Comparison of ENCODE assay signal across 15 cellular contexts in genomic region chr15:92164327-92165000, GRCh38.
DNase-seq lines count a peak whose midpoint lies in the region; ATAC-seq and TF ChIP-seq lines count a peak whose summit lies in the region.
"Had no signal": no experiment of that assay in that cellular context is flagged by ENCODE, and none has a peak within 500 bp of the region (broad histone marks: within the 10 kb centered on the region; RNA-seq: fewer than 3 reads in every experiment).

No MANE protein-coding gene starts in this region.

- DNase-seq in GM04503 (ENCODE audit: low read depth) (peak; percentile 19), WTC11 (ENCODE audit: low spot score) (no peak), tibial nerve (ENCODE audit: low spot score in 2 of 2) (no peak)
- no peak for DNase-seq in stimulated activated naive CD4-positive, alpha-beta T cell treated with Interleukin-2 at 50 U/mL for 16 hours (lab: John Stamatoyannopoulos, UW)
- DNase-seq in activated CD8-positive, alpha-beta T cell treated with anti-CD3 and anti-CD28 coated beads for 36 hours = no peak
- DNase-seq: amniotic stem cell; COR-L47; naive thymus-derived CD8-positive, alpha-beta T cell; NCI-H2171 treated with DMSO at 0.1 percent for 48 hours; Peyer's patch; T-helper 9 cell had no signal

- no peak for TF ChIP-seq POLR2A in tibial nerve (IDR thresholded peaks at IDR 0.05)

- H3K27me3 ChIP-seq in iPS-18a (ENCODE audit: control insufficient read depth, insufficient read depth, low read length) (no peaks in the 10 kb centered on the region), parathyroid adenoma (ENCODE audit: control insufficient read depth, insufficient read depth, low read length) (no peaks in the 10 kb centered on the region), tibial nerve (no peaks in the 10 kb centered on the region)
- H3K27me3 ChIP-seq: Peyer's patch had no signal

- H3K9ac ChIP-seq in iPS-18a (ENCODE audit: low read length) (peak overlapping the region; percentile 64), parathyroid adenoma (no peak overlapping the region)

- no peaks in the 10 kb centered on the region for H3K9me3 Mint-ChIP-seq in WTC11
- H3K9me3 Mint-ChIP-seq in activated CD8-positive, alpha-beta T cell treated with anti-CD3 and anti-CD28 coated beads for 36 hours = no peaks in the 10 kb centered on the region
- H3K9me3 Mint-ChIP-seq: naive thymus-derived CD8-positive, alpha-beta T cell; stimulated activated naive CD8-positive, alpha-beta T cell treated with anti-CD3 and anti-CD28 coated beads, Interleukin-15, Interleukin-2, amounts not matched to agents 100 ng/mL and 50 ng/mL, for 24 hours had no signal

- H3K36me3 ChIP-seq in iPS-18a (ENCODE audit: control insufficient read depth, low read depth, low read length) = no peaks in the 10 kb centered on the region
- no peaks in the 10 kb centered on the region for H3K36me3 ChIP-seq in parathyroid adenoma (ENCODE audit: control insufficient read depth, insufficient read depth, low read length)
- peaks cover 0 to 29% (median 0%) of the 10 kb centered on the region in 3 donors for H3K36me3 ChIP-seq in tibial nerve
- H3K36me3 ChIP-seq: Peyer's patch had no signal

- ATAC-seq in WTC11 = peak; percentile 49
- ATAC-seq in GM18909 (IDR thresholded peaks at IDR 0.05; ENCODE audit: poor library complexity, unreplicated experiment) = no peak
- ATAC-seq in activated CD8-positive, alpha-beta T cell treated with anti-CD3 and anti-CD28 coated beads for 36 hours = no peak
- ATAC-seq: naive thymus-derived CD8-positive, alpha-beta T cell had no signal

- peaks cover 67% of the 10 kb centered on the region for H3K4me1 Mint-ChIP-seq in WTC11
- peaks cover 12% of the 10 kb centered on the region for H3K4me1 Mint-ChIP-seq in activated CD8-positive, alpha-beta T cell treated with anti-CD3 and anti-CD28 coated beads for 36 hours (ENCODE audit: low read depth)

- H3K9me3 ChIP-seq in iPS-18a (ENCODE audit: control insufficient read depth, low read depth, low read length) (no peaks in the 10 kb centered on the region), parathyroid adenoma (ENCODE audit: control insufficient read depth, low read length) (no peaks in the 10 kb centered on the region), tibial nerve (no peaks in the 10 kb centered on the region)
- H3K9me3 ChIP-seq: Peyer's patch had no signal

- H3K27me3 Mint-ChIP-seq in WTC11 (ENCODE audit: low read depth) = no peaks in the 10 kb centered on the region
- H3K27me3 Mint-ChIP-seq in activated CD8-positive, alpha-beta T cell treated with anti-CD3 and anti-CD28 coated beads for 36 hours = no peaks in the 10 kb centered on the region
- H3K27me3 Mint-ChIP-seq: naive thymus-derived CD8-positive, alpha-beta T cell; stimulated activated naive CD8-positive, alpha-beta T cell treated with anti-CD3 and anti-CD28 coated beads, Interleukin-15, Interleukin-2, amounts not matched to agents 100 ng/mL and 50 ng/mL, for 24 hours had no signal

- H3K79me2 ChIP-seq in parathyroid adenoma = no peaks in the 10 kb centered on the region

- H3K27ac Mint-ChIP-seq in WTC11 = peak overlapping the region; percentile 96
- H3K27ac Mint-ChIP-seq in activated CD8-positive, alpha-beta T cell treated with anti-CD3 and anti-CD28 coated beads for 36 hours = no peak overlapping the region
- H3K27ac Mint-ChIP-seq: naive thymus-derived CD8-positive, alpha-beta T cell; stimulated activated naive CD8-positive, alpha-beta T cell treated with anti-CD3 and anti-CD28 coated beads, Interleukin-15, Interleukin-2, amounts not matched to agents 100 ng/mL and 50 ng/mL, for 24 hours had no signal

- H3K36me3 Mint-ChIP-seq in WTC11 = no peaks in the 10 kb centered on the region
- H3K36me3 Mint-ChIP-seq in activated CD8-positive, alpha-beta T cell treated with anti-CD3 and anti-CD28 coated beads for 36 hours (ENCODE audit: low read depth) = no peaks in the 10 kb centered on the region

- POLR2A ChIA-PET in WTC11 (lab: Charles Lee) = no interaction called here
- POLR2A ChIA-PET in activated CD8-positive, alpha-beta T cell treated with anti-CD3 and anti-CD28 coated beads for 36 hours (lab: Charles Lee) = no interaction called here

- H3K4me2 ChIP-seq in parathyroid adenoma (ENCODE audit: low read length) = no peak overlapping the region

- CTCF ChIA-PET in WTC11 (lab: Charles Lee) = interaction anchor here (0.5 to 2.4 kb wide), 6 partner anchors 46 to 228 kb away, joined by 3 to 20 read pairs (median 3); no protein-coding TSS in a partner anchor
- CTCF ChIA-PET in activated CD8-positive, alpha-beta T cell treated with anti-CD3 and anti-CD28 coated beads for 36 hours (lab: Charles Lee) = no interaction called here

- H3K27ac ChIP-seq in iPS-18a (ENCODE audit: low read length) (peak overlapping the region; percentile 79), parathyroid adenoma (peak overlapping the region; percentile 97), tibial nerve (no peak overlapping the region)

- H2AFZ ChIP-seq in parathyroid adenoma = no peak overlapping the region

- H3K4me1 ChIP-seq in iPS-18a (ENCODE audit: control insufficient read depth, low read depth, low read length) (peaks cover 53% of the 10 kb centered on the region), parathyroid adenoma (peaks cover 26% of the 10 kb centered on the region), tibial nerve (no peaks in the 10 kb centered on the region)

- intact Hi-C loops in activated CD8-positive, alpha-beta T cell treated with anti-CD3 and anti-CD28 coated beads for 36 hours (cut with micrococcal nuclease) = no loop called here

- TF ChIP-seq CTCF in WTC11 (IDR thresholded peaks at IDR 0.05) (no peak), parathyroid adenoma (IDR thresholded peaks at IDR 0.05) (no peak), tibial nerve (IDR thresholded peaks at IDR 0.05) (no peak)
- no peak for TF ChIP-seq CTCF in activated CD8-positive, alpha-beta T cell treated with anti-CD3 and anti-CD28 coated beads for 36 hours (IDR thresholded peaks at IDR 0.05)

- TF ChIP-seq EP300 in tibial nerve (IDR thresholded peaks at IDR 0.05) = no peak

- H3K4me3 Mint-ChIP-seq in WTC11 = peak overlapping the region; percentile 12; the same call in 1 of the 2 replicates
- no peak overlapping the region for H3K4me3 Mint-ChIP-seq in activated CD8-positive, alpha-beta T cell treated with anti-CD3 and anti-CD28 coated beads for 36 hours
- H3K4me3 Mint-ChIP-seq: naive thymus-derived CD8-positive, alpha-beta T cell; stimulated activated naive CD8-positive, alpha-beta T cell treated with anti-CD3 and anti-CD28 coated beads, Interleukin-15, Interleukin-2, amounts not matched to agents 100 ng/mL and 50 ng/mL, for 24 hours had no signal

- H3K4me3 ChIP-seq in iPS-18a (ENCODE audit: low read length) = peak overlapping the region; percentile 26
- no peak overlapping the region for H3K4me3 ChIP-seq in parathyroid adenoma (ENCODE audit: low read depth, low read length)
- H3K4me3 ChIP-seq in tibial nerve = no peak overlapping the region
- H3K4me3 ChIP-seq: Peyer's patch had no signal

- 77 to 80% methylated on average over 10 of the region's 10 CpGs for WGBS in tibial nerve, 2 donors

TF ChIP-seq in WTC11, 78 proteins besides CTCF, POLR2A, EP300 and RAD21 (continues in another document):
- TF ChIP-seq GTF2I (CRISPR knock-in tag; conservative IDR thresholded peaks at IDR 0.05) (no peak), GRHL2 (CRISPR knock-in tag; IDR thresholded peaks at IDR 0.05; ENCODE audit: insufficient replicate concordance, severe bottlenecking) (no peak), CDX4 (CRISPR knock-in tag; IDR thresholded peaks at IDR 0.05; ENCODE audit: borderline replicate concordance) (no peak), NR1H2 (CRISPR knock-in tag; IDR thresholded peaks at IDR 0.05) (no peak), CREB1 (CRISPR knock-in tag; IDR thresholded peaks at IDR 0.05) (no peak), MYBL2 (CRISPR knock-in tag; IDR thresholded peaks at IDR 0.05) (no peak), FOXK1 (CRISPR knock-in tag; IDR thresholded peaks at IDR 0.05) (no peak), ZNF423 (CRISPR knock-in tag; IDR thresholded peaks at IDR 0.05) (no peak), E2F1 (CRISPR knock-in tag; IDR thresholded peaks at IDR 0.05) (no peak), NR2C2 (CRISPR knock-in tag; IDR thresholded peaks at IDR 0.05) (no peak), NFYB (CRISPR knock-in tag; conservative IDR thresholded peaks at IDR 0.05; ENCODE audit: low read depth) (no peak), SOX15 (CRISPR knock-in tag; IDR thresholded peaks at IDR 0.05) (no peak), PREB (CRISPR knock-in tag; IDR thresholded peaks at IDR 0.05; ENCODE audit: borderline replicate concordance) (no peak)

Comparison
In these comparisons a context has a peak if more than half of its experiments do, and no peak if none do; other contexts are left out.
1. H3K27ac ChIP-seq: peak in iPS-18a (single experiment) and parathyroid adenoma (single experiment); none in tibial nerve (0 of 4).